ENCODE assay signal across 8 cellular contexts in the genomic region with DNA sequence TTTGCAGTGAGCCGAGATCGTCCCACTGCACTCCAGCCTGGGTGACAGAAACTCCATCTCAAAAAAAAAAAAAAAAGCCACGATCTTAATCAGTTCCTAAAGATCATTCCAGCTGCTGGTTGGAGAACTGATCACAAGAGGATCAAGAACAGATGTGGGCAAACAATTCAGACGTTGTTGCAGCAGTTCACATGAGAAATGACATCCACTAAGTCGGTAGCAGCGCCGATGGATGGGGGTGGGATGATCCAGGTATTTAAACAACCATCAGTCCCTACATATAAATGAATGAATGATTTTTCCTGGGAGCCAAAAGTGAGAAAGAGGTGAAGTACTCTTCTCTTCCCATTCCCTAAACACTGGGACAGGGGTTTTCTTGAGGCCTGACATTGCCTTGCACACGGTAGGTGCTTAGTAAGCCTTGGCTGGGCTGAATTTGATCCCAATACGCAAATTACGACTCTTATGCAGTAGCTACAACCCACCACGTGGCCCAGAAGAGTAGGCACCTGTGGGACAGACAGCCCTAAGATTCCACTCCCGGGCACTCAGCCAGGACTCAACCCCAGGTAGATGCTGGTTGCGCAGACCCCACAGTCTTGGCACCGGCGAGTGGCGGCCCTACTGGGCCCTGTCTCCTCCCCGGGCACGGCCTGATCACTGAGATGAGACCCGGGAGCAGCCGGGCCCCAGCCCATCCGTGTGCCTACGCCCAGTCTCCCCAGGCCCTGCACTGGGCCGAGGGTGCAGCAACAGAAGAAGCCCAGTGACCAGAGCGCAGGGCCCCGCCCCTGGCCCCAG. TPM values are rescaled to one million over a fixed set of nuclear protein-coding genes. Genes with fewer than 3 reads are reported as not detected.
DNase-seq lines count a peak whose midpoint lies in the region; ATAC-seq and TF ChIP-seq lines count a peak whose summit lies in the region.

No MANE protein-coding gene starts in this region.

- peak; percentile 60 for DNase-seq in GM12865 (ENCODE audit: low read depth)
- DNase-seq in HCEC 1CT: peak; percentile 48
- DNase-seq in NCI-H2171 (lab: John Stamatoyannopoulos, UW): peak; percentile 38
- no peak for DNase-seq in ascending aorta (ENCODE audit: low spot score in 2 of 2)
- DNase-seq in kidney epithelial cell (ENCODE audit: low read depth): no peak
- peak in 5 of 49 donors; percentile 53 to 94 (median 70) for DNase-seq in substantia nigra (lab: John Stamatoyannopoulos, UW)
- DNase-seq in cerebellum (ENCODE audit: low spot score): no peak

- ATAC-seq in GM21576 (IDR thresholded peaks at IDR 0.05; ENCODE audit: unreplicated experiment): no peak

- H3K4me3 ChIP-seq in GM12865 (ENCODE audit: low read depth, low read length): peak overlapping the region; percentile 67
- peak overlapping the region; percentile 58 to 70 for H3K4me3 ChIP-seq in ascending aorta
- H3K4me3 ChIP-seq in kidney epithelial cell (ENCODE audit: low read depth, low read length): peak overlapping the region; percentile 67

- intact Hi-C loops in ascending aorta (cut with DNase I): loop anchor here (1.0 kb wide), 3 partner anchors 20 to 72 kb away; partner anchors contain the start of gene EIF4B

- H3K4me1 ChIP-seq in ascending aorta: peaks cover 7 to 11% of the 10 kb centered on the region in 2 donors

- peak overlapping the region; percentile 87 to 97 for H3K27ac ChIP-seq in ascending aorta
- H3K27ac ChIP-seq in substantia nigra (ENCODE audit: low read depth, low read length, poor library complexity, severe bottlenecking): peak overlapping the region; percentile 88

- H3K36me3 ChIP-seq in ascending aorta: peaks cover 29 to 30% of the 10 kb centered on the region in 2 donors
- H3K36me3 ChIP-seq in kidney epithelial cell (ENCODE audit: control insufficient read depth, insufficient read depth, low read length): no peaks in the 10 kb centered on the region

- TF ChIP-seq CTCF in GM12865 (IDR thresholded peaks at IDR 0.05; ENCODE audit: insufficient read depth, low read depth, low read length, missing control alignments) (no peak), ascending aorta (IDR thresholded peaks at IDR 0.05) (no peak), kidney epithelial cell (IDR thresholded peaks at IDR 0.05; ENCODE audit: insufficient read depth, low read length, poor library complexity, severe bottlenecking) (no peak)

- no peaks in the 10 kb centered on the region for H3K27me3 ChIP-seq in ascending aorta
- H3K27me3 ChIP-seq in kidney epithelial cell (ENCODE audit: control insufficient read depth, insufficient read depth, low read length): no peaks in the 10 kb centered on the region

- no peaks in the 10 kb centered on the region for H3K9me3 ChIP-seq in ascending aorta

RNA-seq across cellular contexts. Expression of gene SPRYD3, which starts 0.6 kb away (rescaled TPM):
- total RNA-seq in ascending aorta (48.6 TPM), kidney epithelial cell (32.0 and 32.3 TPM in 2 replicates), cerebellum (16.0 TPM)

RNA-seq across cellular contexts. Expression of gene IGFBP6, which starts 18.8 kb away (rescaled TPM):
- 1,664 TPM for total RNA-seq in ascending aorta
- total RNA-seq in kidney epithelial cell: 21.4 and 33.7 TPM in 2 replicates
- 5.5 TPM for total RNA-seq in cerebellum

RNA-seq across cellular contexts. Expression of gene SOAT2, which starts 24.7 kb away (rescaled TPM):
- total RNA-seq in ascending aorta (not detected), kidney epithelial cell (0.07 TPM in 1 of 2 replicates, not detected in the other), cerebellum (0.27 TPM)

RNA-seq across cellular contexts. Expression of gene TNS2, which starts 28.8 kb away (rescaled TPM):
- total RNA-seq in ascending aorta (608 TPM), kidney epithelial cell (3.8 and 10.1 TPM in 2 replicates), cerebellum (26.7 TPM)

Comparison
In these comparisons a context has a peak if more than half of its experiments do, and no peak if none do; other contexts are left out.
1. DNase-seq: peak in GM12865 (single experiment), HCEC 1CT (single experiment) and NCI-H2171 (single experiment); none in ascending aorta (0 of 2), kidney epithelial cell (single experiment) and cerebellum (single experiment).
2. RNA of gene IGFBP6, which starts 18.8 kb away (total RNA-seq): 1,664 TPM in ascending aorta (single experiment); 21.4 to 33.7 TPM in kidney epithelial cell and 5.5 TPM in cerebellum (single experiment); every median in the first group is over 10 times any median in the second.
3. Peak in every context shown above with its lines, with median percentiles within 50 percentile points of each other: H3K4me3 ChIP-seq.